ENCODE assay signal across 25 cellular contexts in genomic region chr7:47092331-47092730, GRCh38.
"Had no signal": no experiment of that assay in that cellular context is flagged by ENCODE, and none has a peak within 500 bp of the region (broad histone marks: within the 10 kb centered on the region; RNA-seq: fewer than 3 reads in every experiment).

No MANE protein-coding gene starts in this region.

- DNase-seq: effector CD8-positive, alpha-beta T cell; endodermal cell; foreskin keratinocyte; heart left ventricle; left cardiac atrium; left lung; mesenchymal stem cell; mucosa of descending colon; naive B cell; stimulated activated CD4-positive, alpha-beta T cell treated with anti-CD3 and anti-CD28 coated beads, Interleukin-2, amount 100 ng/mL, for 24 hours; stimulated activated CD4-positive, alpha-beta T cell treated with anti-CD3 and anti-CD28 coated beads, Interleukin-4, amount 100 ng/mL, for 24 hours; stimulated activated naive CD4-positive, alpha-beta T cell treated with Interleukin-2 at 50 U/mL for 16 hours; substantia nigra; upper lobe of left lung had no signal

- H3K27me3 ChIP-seq: gastroesophageal sphincter, heart left ventricle, hepatocyte, left lung, neutrophil, tibial nerve, upper lobe of left lung had no signal

- H3K9ac ChIP-seq: parathyroid adenoma had no signal

- H3K36me3 ChIP-seq: gastroesophageal sphincter, heart left ventricle, left lung, neutrophil, thoracic aorta, tibial nerve, upper lobe of left lung had no signal

- ATAC-seq: esophagus mucosa; foreskin keratinocyte; gastroesophageal sphincter; heart left ventricle; left cardiac atrium; left lung; mucosa of descending colon; natural killer cell treated with Interleukin-12 subunit alpha and Interleukin-12 subunit beta and Interleukin-15 and Interleukin-18, amount 100 ng/mL, for 72 hours; sciatic nerve; stimulated activated effector memory CD8-positive, alpha-beta T cell treated with anti-CD3 and anti-CD28 coated beads, Interleukin-12 subunit alpha, Interleukin-12 subunit beta, amount 100 ng/mL, for 72 hours had no signal

- H3K79me2 ChIP-seq: hepatocyte, parathyroid adenoma had no signal

- H3K27ac ChIP-seq: epithelial cell of prostate, foreskin keratinocyte, gastroesophageal sphincter, heart left ventricle, hepatocyte, left lung, neutrophil, parathyroid adenoma, thoracic aorta, tibial nerve, upper lobe of left lung had no signal

- H3K4me2 ChIP-seq: hepatocyte had no signal

- H3K4me1 ChIP-seq: foreskin keratinocyte, left lung, parathyroid adenoma had no signal

- H3K4me3 ChIP-seq: gastroesophageal sphincter, heart left ventricle, hepatocyte, left lung, mucosa of descending colon, thoracic aorta, tibial nerve, upper lobe of left lung had no signal

- H2AFZ ChIP-seq: hepatocyte, parathyroid adenoma had no signal

- H3K9me3 ChIP-seq: gastroesophageal sphincter, heart left ventricle, left lung, mucosa of descending colon, neutrophil, thoracic aorta, tibial nerve, upper lobe of left lung had no signal
